In genomic region chr6:138107752-138108592, GRCh38 we compare ENCODE assay signal across 8 cellular contexts. TPM values are rescaled to one million over a fixed set of nuclear protein-coding genes. Genes with fewer than 3 reads are reported as not detected.
A peak's percentile ranks its signal among the peaks of the same experiment; 100 is the strongest.
DNase-seq lines count a peak whose midpoint lies in the region; TF ChIP-seq lines count a peak whose summit lies in the region.

No MANE protein-coding gene starts in this region.

- H3K4me1 Mint-ChIP-seq in activated CD4-positive, alpha-beta memory T cell treated with anti-CD3 and anti-CD28 coated beads for 36 hours (ENCODE audit: low read depth): peaks cover 21% of the 10 kb centered on the region

- DNase-seq in activated naive CD4-positive, alpha-beta T cell treated with Interleukin-2 at 50 U/mL for 16 hours: peak; percentile 13
- no peak for DNase-seq in activated naive CD4-positive, alpha-beta T cell treated with anti-CD3 and anti-CD28 coated beads, Interleukin-2, amount 50 U/mL, for 16 hours
- DNase-seq in HuH-7 (ENCODE audit: low spot score) (peak; percentile 93), foreskin fibroblast (no peak), SIG-M5 (lab: John Stamatoyannopoulos, UW) (no peak), NCI-H1436 treated with DMSO at 0.1 percent for 48 hours (lab: John Stamatoyannopoulos, UW) (no peak)
- DNase-seq in activated CD4-positive, alpha-beta memory T cell treated with anti-CD3 and anti-CD28 coated beads for 36 hours: peak; percentile 30

- H3K36me3 ChIP-seq in neutrophil: no peaks in the 10 kb centered on the region

- intact Hi-C loops in activated CD4-positive, alpha-beta memory T cell treated with anti-CD3 and anti-CD28 coated beads for 36 hours (cut with micrococcal nuclease): loop anchor here (2.0 to 5.0 kb wide), 2 partner anchors 239 to 484 kb away; no protein-coding TSS in a partner anchor

- no peaks in the 10 kb centered on the region for H3K9me3 Mint-ChIP-seq in activated CD4-positive, alpha-beta memory T cell treated with anti-CD3 and anti-CD28 coated beads for 36 hours

- peaks cover 86% of the 10 kb centered on the region for H3K27me3 ChIP-seq in neutrophil

- CTCF ChIA-PET in activated CD4-positive, alpha-beta memory T cell treated with anti-CD3 and anti-CD28 coated beads for 36 hours (lab: Charles Lee): interaction anchor here (0.5 to 2.8 kb wide), 8 partner anchors 11 to 411 kb away, joined by 3 to 89 read pairs (median 6); no protein-coding TSS in a partner anchor

- H3K27me3 Mint-ChIP-seq in activated CD4-positive, alpha-beta memory T cell treated with anti-CD3 and anti-CD28 coated beads for 36 hours: peaks cover 8% of the 10 kb centered on the region

- H3K9me3 ChIP-seq in neutrophil: no peaks in the 10 kb centered on the region

- H3K4me3 ChIP-seq in foreskin fibroblast (ENCODE audit: low read depth in 1 of 2, low read length in 2 of 2) (peak overlapping the region; percentile 61 to 69), neutrophil (ENCODE audit: low read depth in 1 of 2, low read length in 1 of 2) (peak overlapping the region; percentile 28 to 53)

- POLR2A ChIA-PET in activated CD4-positive, alpha-beta memory T cell treated with anti-CD3 and anti-CD28 coated beads for 36 hours (lab: Charles Lee): no interaction called here

- H3K27ac ChIP-seq in neutrophil: no peak overlapping the region

- TF ChIP-seq CTCF in foreskin fibroblast (IDR thresholded peaks at IDR 0.05; ENCODE audit: low read depth, low read length) (no peak), neutrophil (IDR thresholded peaks at IDR 0.05) (no peak)

- peaks cover 4 to 12% of the 10 kb centered on the region in 2 experiments for H3K4me1 ChIP-seq in neutrophil (ENCODE audit: control insufficient read depth in 1 of 2, insufficient read depth in 1 of 2, low read depth in 1 of 2, low read length in 1 of 2)

- peak overlapping the region; percentile 28 for H3K27ac Mint-ChIP-seq in activated CD4-positive, alpha-beta memory T cell treated with anti-CD3 and anti-CD28 coated beads for 36 hours

- peak overlapping the region; percentile 87 for H3K4me3 Mint-ChIP-seq in activated CD4-positive, alpha-beta memory T cell treated with anti-CD3 and anti-CD28 coated beads for 36 hours

- no peaks in the 10 kb centered on the region for H3K36me3 Mint-ChIP-seq in activated CD4-positive, alpha-beta memory T cell treated with anti-CD3 and anti-CD28 coated beads for 36 hours

RNA-seq across cellular contexts. Expression of gene PERP, which starts 0.8 kb away (rescaled TPM):
- total RNA-seq in activated CD4-positive, alpha-beta memory T cell treated with anti-CD3 and anti-CD28 coated beads for 36 hours: 1 to 10 TPM; 8.7 to 8.8 TPM

RNA-seq across cellular contexts. Expression of gene ARFGEF3, which starts 53.8 kb away (rescaled TPM):
- total RNA-seq in activated CD4-positive, alpha-beta memory T cell treated with anti-CD3 and anti-CD28 coated beads for 36 hours: under 1 TPM; 0.71 to 0.85 TPM

Comparison
In these comparisons a context has a peak if more than half of its experiments do, and no peak if none do; other contexts are left out.
1. DNase-seq: peak in activated naive CD4-positive, alpha-beta T cell treated with Interleukin-2 at 50 U/mL for 16 hours (single experiment), HuH-7 (single experiment) and activated CD4-positive, alpha-beta memory T cell treated with anti-CD3 and anti-CD28 coated beads for 36 hours (single experiment); none in activated naive CD4-positive, alpha-beta T cell treated with anti-CD3 and anti-CD28 coated beads, Interleukin-2, amount 50 U/mL, for 16 hours (single experiment), foreskin fibroblast (0 of 2), SIG-M5 (single experiment) and NCI-H1436 treated with DMSO at 0.1 percent for 48 hours (single experiment).